In the genomic region with DNA sequence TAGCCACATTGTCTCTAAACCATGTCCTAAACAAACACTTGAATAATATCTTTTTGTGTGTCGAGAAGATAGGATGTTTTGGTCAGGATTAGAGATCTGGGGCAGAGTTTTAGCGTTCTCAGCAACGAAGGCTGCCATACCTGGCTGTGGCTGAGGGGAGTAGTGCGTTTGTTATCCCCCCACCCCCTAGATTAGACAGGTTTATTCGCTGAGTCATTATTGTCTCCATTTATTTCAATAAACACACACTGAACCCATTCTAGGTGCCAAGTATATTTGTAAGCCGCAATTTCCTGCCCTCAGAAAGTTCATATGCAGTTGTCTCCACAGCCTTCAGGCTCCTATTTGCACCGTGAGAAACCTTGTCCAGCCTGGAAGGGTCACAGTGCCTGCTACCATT, we compare ENCODE assay signal across 16 cellular contexts.
DNase-seq lines count a peak whose midpoint lies in the region; ATAC-seq, FAIRE-seq and TF ChIP-seq lines count a peak whose summit lies in the region.
"Had no signal": no experiment of that assay in that cellular context is flagged by ENCODE, and none has a peak within 500 bp of the region (broad histone marks: within the 10 kb centered on the region; RNA-seq: fewer than 3 reads in every experiment).

No MANE protein-coding gene starts in this region.

- no peaks in the 10 kb centered on the region for H3K79me1 ChIP-seq in H1 (ENCODE audit: low read depth, low read length)

- H2BK5ac ChIP-seq in H1 (ENCODE audit: low read depth, low read length) = no peak overlapping the region

- H3K4me3 ChIP-seq in H1 (ENCODE audit: extremely low read depth in 1 of 4, insufficient read depth in 2 of 4, low read depth in 3 of 4, low read length in 4 of 4) = no peak overlapping the region
- H3K4me3 ChIP-seq: BLaER1, K562 had no signal

- no peaks in the 10 kb centered on the region for H3K36me3 Mint-ChIP-seq in T-helper 2 cell treated with Interferon-gamma antibody and Interleukin-4, amounts not matched to agents 5 μg/mL and 100 μg/mL, for 36 hours (ENCODE audit: low read depth)

- POLR2A ChIA-PET in H1 (lab: Charles Lee; ENCODE audit: partially characterized antibody) = no interaction called here

- no peak overlapping the region for H3K14ac ChIP-seq in H1 (ENCODE audit: insufficient read length)

- H2BK15ac ChIP-seq in H1 (ENCODE audit: low read length) = no peak overlapping the region

- no peaks in the 10 kb centered on the region for H3K27me3 Mint-ChIP-seq in T-helper 2 cell treated with Interferon-gamma antibody and Interleukin-4, amounts not matched to agents 5 μg/mL and 100 μg/mL, for 36 hours (ENCODE audit: low read depth)

- H3K9me3 ChIP-seq in H1 (ENCODE audit: insufficient read depth in 2 of 2, low read depth in 1 of 2, low read length in 1 of 2) = no peaks in the 10 kb centered on the region
- H3K9me3 ChIP-seq: BLaER1 had no signal

- TF ChIP-seq EP300 in H1 (IDR thresholded peaks at IDR 0.05; ENCODE audit: borderline replicate concordance in 1 of 2, low read depth in 2 of 2, low read length in 2 of 2) = no peak

- H3K36me3 ChIP-seq in H1 (ENCODE audit: control insufficient read depth in 2 of 4, insufficient read depth in 4 of 4, low read length in 3 of 4) = no peaks in the 10 kb centered on the region
- H3K36me3 ChIP-seq: BLaER1 had no signal

- H2BK20ac ChIP-seq in H1 (ENCODE audit: low read length) = no peak overlapping the region

- TF ChIP-seq CTCF in H1 (IDR thresholded peaks at IDR 0.05; ENCODE audit: control extremely low read depth in 1 of 3, insufficient read depth in 1 of 3, low read depth in 1 of 3, low read length in 3 of 3) = peak in 2 of 3 experiments; percentile 7 to 20; a peak in 1 of 4 replicates

- H3K27ac Mint-ChIP-seq in T-helper 2 cell treated with Interferon-gamma antibody and Interleukin-4, amounts not matched to agents 5 μg/mL and 100 μg/mL, for 36 hours = no peak overlapping the region

- no peaks in the 10 kb centered on the region for H3K9me3 Mint-ChIP-seq in T-helper 2 cell treated with Interferon-gamma antibody and Interleukin-4, amounts not matched to agents 5 μg/mL and 100 μg/mL, for 36 hours

- H4K91ac ChIP-seq in H1 (replicated peaks; ENCODE audit: insufficient read length, low read length) = no peak overlapping the region

- H3K27ac ChIP-seq in H1 (ENCODE audit: low read depth, low read length) = no peak overlapping the region
- H3K27ac ChIP-seq: 22Rv1, BLaER1 had no signal

- H3K18ac ChIP-seq in H1 (ENCODE audit: extremely low read depth, low read length) = no peak overlapping the region

- peak overlapping the region; percentile 82 for H2AFZ ChIP-seq in H1 (ENCODE audit: low read length)

- no peaks in the 10 kb centered on the region for H3K23me2 ChIP-seq in H1 (ENCODE audit: low read depth, low read length)

- no peaks in the 10 kb centered on the region for H3K4me1 Mint-ChIP-seq in T-helper 2 cell treated with Interferon-gamma antibody and Interleukin-4, amounts not matched to agents 5 μg/mL and 100 μg/mL, for 36 hours (ENCODE audit: low read depth)

- H2BK120ac ChIP-seq in H1 (replicated peaks; ENCODE audit: low read depth, low read length) = no peak overlapping the region

- no peak overlapping the region for H4K5ac ChIP-seq in H1 (ENCODE audit: insufficient read length, low read depth, low read length)

- H3K56ac ChIP-seq in H1 (replicated peaks; ENCODE audit: insufficient read length, low read depth, low read length) = no peak overlapping the region

- peak in 1 of 2 experiments; percentile 3; a peak in 1 of 4 replicates for TF ChIP-seq RAD21 in H1 (IDR thresholded peaks at IDR 0.05 in 1 of 2, conservative IDR thresholded peaks at IDR 0.05 in 1 of 2; ENCODE audit: low read depth in 2 of 2, low read length in 2 of 2)

- H3K4me1 ChIP-seq in H1 (replicated peaks in 1 of 4; ENCODE audit: control insufficient read depth in 3 of 4, insufficient read depth in 4 of 4, low read length in 3 of 4) = peaks cover 0 to 4% (median 0%) of the 10 kb centered on the region in 4 experiments; a peak in 2 of 7 replicates
- H3K4me1 ChIP-seq: BLaER1 had no signal

- H3K4me3 Mint-ChIP-seq in T-helper 2 cell treated with Interferon-gamma antibody and Interleukin-4, amounts not matched to agents 5 μg/mL and 100 μg/mL, for 36 hours = no peak overlapping the region

- WGBS in H1 (ENCODE audit: extremely low coverage in 1 of 2, insufficient coverage in 1 of 2, insufficient read length in 1 of 2, insufficient replicate concordance in 2 of 2, low coverage in 1 of 2, low lambda C conversion rate in 2 of 2, missing lambda C conversion rate in 1 of 2), 2 experiments = 83% methylated on average over 7 of the region's 7 CpGs; no CpG with 5 or more reads in 1 of the 2 experiments

- no peak for ATAC-seq in GM21737 (IDR thresholded peaks at IDR 0.05; ENCODE audit: unreplicated experiment)
- ATAC-seq: K562 had no signal

- no peak overlapping the region for H2BK12ac ChIP-seq in H1 (ENCODE audit: low read depth, low read length)

- no peaks in the 10 kb centered on the region for H4K20me1 ChIP-seq in H1 (replicated peaks in 1 of 2; ENCODE audit: control insufficient read depth in 1 of 2, insufficient read depth in 2 of 2, low read length in 2 of 2)
- H4K20me1 ChIP-seq: BLaER1 had no signal

- FAIRE-seq in H1 (lab: Jason Lieb, UNC) (no peak), H54 (lab: Jason Lieb, UNC) (no peak)
- FAIRE-seq: GM18507, K562 had no signal

- H2AK5ac ChIP-seq in H1 (ENCODE audit: low read depth, low read length) = no peak overlapping the region

- H3K4ac ChIP-seq in H1 (replicated peaks; ENCODE audit: insufficient read length, low read depth, low read length) = no peak overlapping the region

- CTCF ChIA-PET in H1 (lab: Charles Lee; ENCODE audit: partially characterized antibody) = interaction anchor here (0.9 to 3.7 kb wide), 9 partner anchors 9 to 112 kb away, joined by 3 to 23 read pairs (median 4); no protein-coding TSS in a partner anchor

- H3K27me3 ChIP-seq in H1 (replicated peaks in 1 of 4; ENCODE audit: control insufficient read depth in 3 of 4, extremely low read depth in 1 of 4, insufficient read depth in 3 of 4, low read length in 3 of 4) = no peaks in the 10 kb centered on the region
- H3K27me3 ChIP-seq: BLaER1 had no signal

- TF ChIP-seq POLR2A in H1 (IDR thresholded peaks at IDR 0.05; ENCODE audit: control extremely low read depth in 1 of 2, low read depth in 2 of 2, low read length in 2 of 2) (no peak), H54 (IDR thresholded peaks at IDR 0.05; ENCODE audit: low read depth, low read length) (no peak)

- no peaks in the 10 kb centered on the region for H3K79me2 ChIP-seq in H1 (ENCODE audit: control insufficient read depth in 1 of 2, insufficient read depth in 2 of 2, low read length in 2 of 2)

- H4K8ac ChIP-seq in H1 (ENCODE audit: extremely low read depth, insufficient read depth, low read length) = no peak overlapping the region

- no peak overlapping the region for H3K9ac ChIP-seq in H1 (replicated peaks in 1 of 4; ENCODE audit: extremely low read depth in 1 of 4, low read depth in 3 of 4, low read length in 3 of 4)
- H3K9ac ChIP-seq: BLaER1 had no signal

- H3K23ac ChIP-seq in H1 (ENCODE audit: insufficient read length) = no peak overlapping the region

- no peak overlapping the region for H3K4me2 ChIP-seq in H1 (ENCODE audit: insufficient read depth in 1 of 2, low read depth in 2 of 2, low read length in 2 of 2)
- H3K4me2 ChIP-seq: BLaER1 had no signal

- DNase-seq in NCI-H2227 (lab: John Stamatoyannopoulos, UW; ENCODE audit: unreplicated experiment) (peak; percentile 2), NCI-H2227 treated with DMSO at 0.1 percent for 48 hours (lab: John Stamatoyannopoulos, UW) (no peak), H4 (ENCODE audit: low spot score) (peak; percentile 48), NCI-H2081 treated with DMSO at 0.1 percent for 48 hours (lab: John Stamatoyannopoulos, UW) (peak; percentile 1), H1 (ENCODE audit: low read depth in 1 of 2, low spot score in 2 of 2) (no peak), H54 (ENCODE audit: insufficient read length, low spot score) (no peak)
- DNase-seq in T-helper 2 cell treated with Interferon-gamma antibody and Interleukin-4, amounts not matched to agents 5 μg/mL and 100 μg/mL, for 36 hours (ENCODE audit: low spot score) = no peak
- DNase-seq: AML-193, Calu3, DMS 273 treated with DMSO at 0.1 percent for 48 hours, GOT3 had no signal

TF ChIP-seq in H1, 55 proteins besides CTCF, POLR2A, EP300 and RAD21:
- TF ChIP-seq BACH1 (IDR thresholded peaks at IDR 0.05; ENCODE audit: low read length) = peak; percentile 88
- no peak for TF ChIP-seq SP2 (IDR thresholded peaks at IDR 0.05; ENCODE audit: low read length)
- no peak for TF ChIP-seq HDAC2 (IDR thresholded peaks at IDR 0.05; ENCODE audit: borderline replicate concordance in 1 of 2, low read depth in 2 of 2, low read length in 2 of 2)
- TF ChIP-seq JUN (IDR thresholded peaks at IDR 0.05; ENCODE audit: low read depth, low read length) = no peak
- TF ChIP-seq NANOG (IDR thresholded peaks at IDR 0.05; ENCODE audit: insufficient read depth, low read depth, low read length, poor library complexity, severe bottlenecking) = no peak
- TF ChIP-seq MAFK (IDR thresholded peaks at IDR 0.05; ENCODE audit: low read depth, low read length) = peak; percentile 67

Comparison
In these comparisons a context has a peak if more than half of its experiments do, and no peak if none do; other contexts are left out.
1. DNase-seq: peak in NCI-H2227 (single experiment), H4 (single experiment) and NCI-H2081 treated with DMSO at 0.1 percent for 48 hours (single experiment); none in NCI-H2227 treated with DMSO at 0.1 percent for 48 hours (single experiment), H1 (0 of 2), H54 (single experiment) and T-helper 2 cell treated with Interferon-gamma antibody and Interleukin-4, amounts not matched to agents 5 μg/mL and 100 μg/mL, for 36 hours (single experiment).